In genomic region chr19:43101950-43102349, GRCh38 we compare ENCODE assay signal across 19 cellular contexts. TPM values are rescaled to one million over a fixed set of nuclear protein-coding genes. Genes with fewer than 3 reads are reported as not detected.
DNase-seq lines count a peak whose midpoint lies in the region; ATAC-seq and TF ChIP-seq lines count a peak whose summit lies in the region.
"Had no signal": no experiment of that assay in that cellular context is flagged by ENCODE, and none has a peak within 500 bp of the region (broad histone marks: within the 10 kb centered on the region; RNA-seq: fewer than 3 reads in every experiment).

No MANE protein-coding gene starts in this region.

- H3K36me3 ChIP-seq in HEK293 (ENCODE audit: control insufficient read depth in 2 of 2, insufficient read depth in 1 of 2, low read length in 2 of 2): no peaks in the 10 kb centered on the region
- no peaks in the 10 kb centered on the region for H3K36me3 ChIP-seq in OCI-LY7 (ENCODE audit: insufficient read depth, low read length)
- H3K36me3 ChIP-seq in sigmoid colon: no peaks in the 10 kb centered on the region
- H3K36me3 ChIP-seq: SJSA1 had no signal

- H3K27me3 ChIP-seq in sigmoid colon: no peaks in the 10 kb centered on the region
- H3K27me3 ChIP-seq: SJSA1 had no signal

- H3K4me1 ChIP-seq in HEK293 (ENCODE audit: control insufficient read depth, insufficient read depth, low read length): no peaks in the 10 kb centered on the region
- H3K4me1 ChIP-seq in OCI-LY7 (ENCODE audit: insufficient read depth, low read length, poor library complexity, severe bottlenecking): no peaks in the 10 kb centered on the region
- peaks cover 0 to 1% (median 0%) of the 10 kb centered on the region in 4 donors for H3K4me1 ChIP-seq in sigmoid colon
- H3K4me1 ChIP-seq: SJSA1 had no signal

- no peak for TF ChIP-seq EP300 in sigmoid colon (IDR thresholded peaks at IDR 0.05)

- TF ChIP-seq POLR2A in sigmoid colon (IDR thresholded peaks at IDR 0.05): no peak

- WGBS in sigmoid colon, 2 donors: 77 to 83% methylated on average over 2 of the region's 2 CpGs

- CTCF ChIA-PET in HEK293 (lab: Yijun Ruan, JAX) (interaction anchor here (0.6 to 6.1 kb wide), 17 partner anchors 10 to 1466 kb away, joined by 3 to 99 read pairs (median 4); partner anchors contain the start of genes PSG4 and PSG5), OCI-LY7 (lab: Charles Lee; ENCODE audit: unreplicated experiment) (no interaction called here)

- no peak for ATAC-seq in left ventricle myocardium superior
- ATAC-seq: T-helper 17 cell had no signal

- H3K4me3 ChIP-seq in HEK293 (ENCODE audit: low read depth, low read length): no peak overlapping the region
- no peak overlapping the region for H3K4me3 ChIP-seq in OCI-LY7 (ENCODE audit: low read depth, low read length, poor library complexity, severe bottlenecking)
- no peak overlapping the region for H3K4me3 ChIP-seq in sigmoid colon
- H3K4me3 ChIP-seq: SJSA1 had no signal

- BruUV-seq in OCI-LY7 (replicated peaks; lab: Mats Ljungman, UMichigan): no TSS peak

- TF ChIP-seq CTCF in HEK293 (tag by site-specific recombination; IDR thresholded peaks at IDR 0.05) (peak; percentile 66), OCI-LY7 (conservative IDR thresholded peaks at IDR 0.05; ENCODE audit: low read length) (peak; percentile 34), sigmoid colon (IDR thresholded peaks at IDR 0.05) (no peak)

- no peak overlapping the region for H3K4me2 ChIP-seq in OCI-LY7 (ENCODE audit: low read length)

- DNase-seq in ELR (ENCODE audit: low read depth): peak; percentile 13
- DNase-seq in OCI-LY7 (ENCODE audit: low spot score): no peak
- peak; percentile 14 for DNase-seq in cerebellar cortex (ENCODE audit: low spot score)
- DNase-seq in NCI-H1105 (lab: John Stamatoyannopoulos, UW): no peak
- no peak for DNase-seq in left ventricle myocardium superior
- no peak for DNase-seq in ecto neural progenitor cell (ENCODE audit: low spot score)
- DNase-seq in sigmoid colon: no peak
- DNase-seq: CD4-positive, alpha-beta memory T cell; DMS53; EL; NCI-H1417 treated with DMSO at 0.1 percent for 48 hours; NCI-H187 treated with DMSO at 0.1 percent for 48 hours; NCI-H2227 treated with DMSO at 0.1 percent for 48 hours; NCI-H510A treated with DMSO at 0.1 percent for 48 hours; NCI-H774; T-helper 17 cell had no signal

- H3K9me2 ChIP-seq in OCI-LY7 (ENCODE audit: insufficient read depth, low read length): no peaks in the 10 kb centered on the region

- H3K27ac ChIP-seq in HEK293 (ENCODE audit: extremely low read depth, low read depth, low read length) (no peak overlapping the region), OCI-LY7 (ENCODE audit: low read depth, low read length, poor library complexity, severe bottlenecking) (no peak overlapping the region), sigmoid colon (no peak overlapping the region)
- H3K27ac ChIP-seq: SJSA1 had no signal

- POLR2A ChIA-PET in HEK293 (lab: Yijun Ruan, JAX): interaction anchor here (0.7 kb wide), 1 partner anchor 362 kb away, joined by 4 read pairs; no protein-coding TSS in a partner anchor
- POLR2A ChIA-PET in OCI-LY7 (lab: Charles Lee): no interaction called here

- no peak overlapping the region for H2AFZ ChIP-seq in OCI-LY7 (ENCODE audit: low read length)

- no peaks in the 10 kb centered on the region for H4K20me1 ChIP-seq in OCI-LY7 (ENCODE audit: insufficient read depth, low read length)

- H3K79me2 ChIP-seq in OCI-LY7 (ENCODE audit: insufficient read depth, low read depth, low read length): no peaks in the 10 kb centered on the region

- intact Hi-C loops in OCI-LY7 (cut with micrococcal nuclease; ENCODE audit: unreplicated experiment) (no loop called here), left ventricle myocardium superior (cut with micrococcal nuclease) (no loop called here), sigmoid colon (cut with DNase I) (loop anchor here (10.0 kb wide), 1 partner anchor 307 kb away; no protein-coding TSS in a partner anchor)

- H3K9me3 ChIP-seq in HEK293 (ENCODE audit: control insufficient read depth, insufficient read depth, low read depth, low read length) (peaks cover 8% of the 10 kb centered on the region), OCI-LY7 (ENCODE audit: low read length) (0 out of 2 replicates have a peak, but pooled peaks cover 8% of the 10 kb centered on the region), sigmoid colon (peaks cover 0 to 6% (median 0%) of the 10 kb centered on the region in 4 donors)
- H3K9me3 ChIP-seq: SJSA1 had no signal

TF ChIP-seq in HEK293, 187 proteins besides CTCF, POLR2A, EP300 and RAD21:
- TF ChIP-seq ZNF654 (tag by site-specific recombination; IDR thresholded peaks at IDR 0.05; ENCODE audit: low read depth) (peak; percentile 56), ZNF350 (tag by site-specific recombination; IDR thresholded peaks at IDR 0.05) (no peak), ZNF747 (tag by site-specific recombination; IDR thresholded peaks at IDR 0.05) (no peak)

RNA-seq across cellular contexts. Expression of gene PSG2, which starts 19.4 kb away (rescaled TPM):
- not detected in 2 replicates for total RNA-seq in OCI-LY7 (2014; rRNA removed; shearing (Covaris generic))
- total RNA-seq in OCI-LY7 (2022) (not detected in 2 replicates), left ventricle myocardium superior (not detected), sigmoid colon (not detected)
- not detected for polyA plus RNA-seq in sigmoid colon
- total RNA-seq: CD4-positive, alpha-beta memory T cell; H1; SJSA1 had no signal
- polyA plus RNA-seq: CD4-positive, alpha-beta memory T cell; H1 had no signal

Comparison
In these comparisons a context has a peak if more than half of its experiments do, and no peak if none do; other contexts are left out.
1. DNase-seq: peak in ELR (single experiment) and cerebellar cortex (single experiment); none in OCI-LY7 (single experiment), NCI-H1105 (single experiment), left ventricle myocardium superior (single experiment), ecto neural progenitor cell (single experiment) and sigmoid colon (single experiment).
2. CTCF ChIP-seq: peak in HEK293 (single experiment) and OCI-LY7 (single experiment); none in sigmoid colon (0 of 4).